In the genomic region with DNA sequence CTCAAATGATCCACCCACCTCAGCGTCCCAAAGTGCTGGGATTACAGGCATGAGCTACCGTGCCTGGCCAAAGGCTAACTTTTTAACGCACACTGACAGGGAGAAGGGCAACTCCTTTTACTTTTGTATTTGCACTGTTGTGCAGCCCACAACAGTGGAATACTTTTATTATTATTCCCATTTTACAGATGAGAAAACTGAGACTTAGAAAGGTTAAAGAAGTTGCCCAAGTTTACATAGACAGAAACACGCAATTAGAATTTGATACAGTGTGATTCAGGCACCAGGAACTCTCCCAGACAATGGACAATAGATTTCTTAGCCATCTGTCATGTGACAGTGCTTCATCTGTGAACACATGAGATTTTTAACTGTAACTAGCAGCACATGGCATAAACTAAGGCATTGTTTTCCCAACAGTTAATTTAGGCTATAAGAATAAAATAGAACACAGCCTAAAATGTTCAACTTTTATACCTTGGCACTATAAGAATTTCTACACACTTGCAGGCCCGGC, we compare ENCODE assay signal across 1 cellular context.
TF ChIP-seq lines count a peak whose summit lies in the region.

No MANE protein-coding gene starts in this region.

TF ChIP-seq in IMR-90, 13 proteins besides CTCF, POLR2A, EP300 and RAD21 (continued from another document):
- TF ChIP-seq, protein P1, sequence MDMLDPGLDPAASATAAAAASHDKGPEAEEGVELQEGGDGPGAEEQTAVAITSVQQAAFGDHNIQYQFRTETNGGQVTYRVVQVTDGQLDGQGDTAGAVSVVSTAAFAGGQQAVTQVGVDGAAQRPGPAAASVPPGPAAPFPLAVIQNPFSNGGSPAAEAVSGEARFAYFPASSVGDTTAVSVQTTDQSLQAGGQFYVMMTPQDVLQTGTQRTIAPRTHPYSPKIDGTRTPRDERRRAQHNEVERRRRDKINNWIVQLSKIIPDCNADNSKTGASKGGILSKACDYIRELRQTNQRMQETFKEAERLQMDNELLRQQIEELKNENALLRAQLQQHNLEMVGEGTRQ (IDR thresholded peaks at IDR 0.05; ENCODE audit: low read depth, low read length), result no peak
- TF ChIP-seq RCOR1 (IDR thresholded peaks at IDR 0.05; ENCODE audit: insufficient replicate concordance, low read length), result no peak
- TF ChIP-seq MXI1 (IDR thresholded peaks at IDR 0.05; ENCODE audit: borderline replicate concordance, low read depth, low read length), result no peak
- no peak for TF ChIP-seq ELK1 (IDR thresholded peaks at IDR 0.05; ENCODE audit: borderline replicate concordance, low read depth, low read length)
- no peak for TF ChIP-seq BHLHE40 (IDR thresholded peaks at IDR 0.05; ENCODE audit: low read depth, low read length)
- no peak for TF ChIP-seq RFX5 (IDR thresholded peaks at IDR 0.05; ENCODE audit: low read depth, low read length)
- no peak for TF ChIP-seq MAFK (IDR thresholded peaks at IDR 0.05; ENCODE audit: low read depth, low read length)
